ENCODE assay signal across 22 cellular contexts in genomic region chr17:55706808-55707773, GRCh38. TPM values are rescaled to one million over a fixed set of nuclear protein-coding genes. Genes with fewer than 3 reads are reported as not detected.
A peak's percentile ranks its signal among the peaks of the same experiment; 100 is the strongest.
DNase-seq lines count a peak whose midpoint lies in the region; ATAC-seq and TF ChIP-seq lines count a peak whose summit lies in the region.
"Had no signal": no experiment of that assay in that cellular context is flagged by ENCODE, and none has a peak within 500 bp of the region (broad histone marks: within the 10 kb centered on the region; RNA-seq: fewer than 3 reads in every experiment).

No MANE protein-coding gene starts in this region.

- POLR2A ChIA-PET in activated CD8-positive, alpha-beta T cell treated with anti-CD3 and anti-CD28 coated beads for 36 hours (lab: Charles Lee), result no interaction called here

- no peaks in the 10 kb centered on the region for H3K36me3 Mint-ChIP-seq in activated CD8-positive, alpha-beta T cell treated with anti-CD3 and anti-CD28 coated beads for 36 hours (ENCODE audit: low read depth)
- no peaks in the 10 kb centered on the region for H3K36me3 Mint-ChIP-seq in T-helper 2 cell treated with Interferon-gamma antibody and Interleukin-4, amounts not matched to agents 5 μg/mL and 100 μg/mL, for 36 hours (ENCODE audit: low read depth)

- H3K4me3 Mint-ChIP-seq in activated CD8-positive, alpha-beta T cell treated with anti-CD3 and anti-CD28 coated beads for 36 hours, result no peak overlapping the region
- H3K4me3 Mint-ChIP-seq in T-helper 2 cell treated with Interferon-gamma antibody and Interleukin-4, amounts not matched to agents 5 μg/mL and 100 μg/mL, for 36 hours, result no peak overlapping the region
- H3K4me3 Mint-ChIP-seq: activated T-helper 1 cell treated with anti-CD3 and anti-CD28 coated beads, Interleukin-12 subunit alpha, Interleukin-12 subunit beta, Interleukin-2, Interleukin-4 antibody, amounts not matched to agents 30 ng/mL and 10 ng/mL and 1 ng/mL, durations not matched to agents 14 hours and 24 hours and 36 hours; B cell; T-helper 1 cell treated with Interleukin-12 subunit alpha and Interleukin-12 subunit beta and Interleukin-4 antibody, amounts not matched to agents 30 μg/mL and 1 μg/mL, for 36 hours had no signal

- TF ChIP-seq POLR2A in gastrocnemius medialis (IDR thresholded peaks at IDR 0.05), result peak in 1 of 2 donors; percentile 14

- no peaks in the 10 kb centered on the region for H3K36me3 ChIP-seq in ES-I3 (ENCODE audit: insufficient read depth, low read length)
- H3K36me3 ChIP-seq in gastrocnemius medialis, result no peaks in the 10 kb centered on the region
- H3K36me3 ChIP-seq: esophagus squamous epithelium had no signal

- 0 out of 2 replicates have a peak overlapping the region, but pooled peaks have one; percentile 4 for H3K9ac ChIP-seq in ES-I3 (ENCODE audit: low read depth, low read length)
- H3K9ac ChIP-seq: GM23248 had no signal

- no peaks in the 10 kb centered on the region for H3K9me3 Mint-ChIP-seq in activated CD8-positive, alpha-beta T cell treated with anti-CD3 and anti-CD28 coated beads for 36 hours
- H3K9me3 Mint-ChIP-seq in T-helper 2 cell treated with Interferon-gamma antibody and Interleukin-4, amounts not matched to agents 5 μg/mL and 100 μg/mL, for 36 hours, result no peaks in the 10 kb centered on the region
- H3K9me3 Mint-ChIP-seq: activated T-helper 1 cell treated with anti-CD3 and anti-CD28 coated beads, Interleukin-12 subunit alpha, Interleukin-12 subunit beta, Interleukin-2, Interleukin-4 antibody, amounts not matched to agents 30 ng/mL and 10 ng/mL and 1 ng/mL, durations not matched to agents 14 hours and 24 hours and 36 hours; T-helper 1 cell treated with Interleukin-12 subunit alpha and Interleukin-12 subunit beta and Interleukin-4 antibody, amounts not matched to agents 30 μg/mL and 1 μg/mL, for 36 hours had no signal

- H3K27ac Mint-ChIP-seq in activated CD8-positive, alpha-beta T cell treated with anti-CD3 and anti-CD28 coated beads for 36 hours, result no peak overlapping the region
- H3K27ac Mint-ChIP-seq in T-helper 2 cell treated with Interferon-gamma antibody and Interleukin-4, amounts not matched to agents 5 μg/mL and 100 μg/mL, for 36 hours, result no peak overlapping the region
- H3K27ac Mint-ChIP-seq: activated T-helper 1 cell treated with anti-CD3 and anti-CD28 coated beads, Interleukin-12 subunit alpha, Interleukin-12 subunit beta, Interleukin-2, Interleukin-4 antibody, amounts not matched to agents 30 ng/mL and 10 ng/mL and 1 ng/mL, durations not matched to agents 14 hours and 24 hours and 36 hours; B cell; T-helper 1 cell treated with Interleukin-12 subunit alpha and Interleukin-12 subunit beta and Interleukin-4 antibody, amounts not matched to agents 30 μg/mL and 1 μg/mL, for 36 hours had no signal

- no peak for TF ChIP-seq CTCF in gastrocnemius medialis (IDR thresholded peaks at IDR 0.05 in 4 of 5, conservative IDR thresholded peaks at IDR 0.05 in 1 of 5)
- TF ChIP-seq CTCF in activated CD8-positive, alpha-beta T cell treated with anti-CD3 and anti-CD28 coated beads for 36 hours (IDR thresholded peaks at IDR 0.05), result no peak

- no peaks in the 10 kb centered on the region for H3K27me3 ChIP-seq in gastrocnemius medialis
- H3K27me3 ChIP-seq: esophagus squamous epithelium had no signal

- CTCF ChIA-PET in activated CD8-positive, alpha-beta T cell treated with anti-CD3 and anti-CD28 coated beads for 36 hours (lab: Charles Lee), result interaction anchor here (1.7 kb wide), 1 partner anchor 11 kb away, joined by 11 read pairs; no protein-coding TSS in a partner anchor

- no peaks in the 10 kb centered on the region for H3K4me1 Mint-ChIP-seq in activated CD8-positive, alpha-beta T cell treated with anti-CD3 and anti-CD28 coated beads for 36 hours (ENCODE audit: low read depth)
- H3K4me1 Mint-ChIP-seq in T-helper 2 cell treated with Interferon-gamma antibody and Interleukin-4, amounts not matched to agents 5 μg/mL and 100 μg/mL, for 36 hours (ENCODE audit: low read depth), result no peaks in the 10 kb centered on the region
- H3K4me1 Mint-ChIP-seq: B cell had no signal

- H3K4me3 ChIP-seq in gastrocnemius medialis, result no peak overlapping the region
- H3K4me3 ChIP-seq: dorsolateral prefrontal cortex, esophagus squamous epithelium, GM23248 had no signal

- no peaks in the 10 kb centered on the region for H3K9me3 ChIP-seq in ES-I3 (ENCODE audit: control insufficient read depth, insufficient read depth, low read length)
- H3K9me3 ChIP-seq in gastrocnemius medialis, result no peaks in the 10 kb centered on the region
- H3K9me3 ChIP-seq: esophagus squamous epithelium had no signal

- intact Hi-C loops in left ventricle myocardium superior (cut with micrococcal nuclease), result no loop called here
- intact Hi-C loops in gastrocnemius medialis (cut with DNase I; ENCODE audit: low total_unique reads), result no loop called here
- intact Hi-C loops in activated CD8-positive, alpha-beta T cell treated with anti-CD3 and anti-CD28 coated beads for 36 hours (cut with micrococcal nuclease), result no loop called here

- DNase-seq in NCI-H774 (lab: John Stamatoyannopoulos, UW) (peak; percentile 17), left ventricle myocardium superior (no peak), gastrocnemius medialis (no peak), inferior parietal cortex (ENCODE audit: extremely low spot score) (no peak)
- DNase-seq in activated CD8-positive, alpha-beta T cell treated with anti-CD3 and anti-CD28 coated beads for 36 hours, result no peak
- DNase-seq in T-helper 2 cell treated with Interferon-gamma antibody and Interleukin-4, amounts not matched to agents 5 μg/mL and 100 μg/mL, for 36 hours (ENCODE audit: low spot score), result no peak
- DNase-seq: activated CD4-positive, CD25-positive, alpha-beta regulatory T cell; dorsolateral prefrontal cortex; esophagus squamous epithelium; GM23248; hippocampal formation; Karpas-422; NCI-H1417 treated with DMSO at 0.1 percent for 48 hours; SHP77; stimulated activated CD4-positive, alpha-beta T cell treated with anti-CD3 and anti-CD28 coated beads, Interleukin-4, amount 100 ng/mL, for 24 hours had no signal

- ATAC-seq in left ventricle myocardium superior, result peak; percentile 11
- no peak for ATAC-seq in gastrocnemius medialis
- no peak for ATAC-seq in activated CD8-positive, alpha-beta T cell treated with anti-CD3 and anti-CD28 coated beads for 36 hours

- in situ Hi-C loops in gastrocnemius medialis (cut with MboI; ENCODE audit: low sequenced_read_pairs in 4 of 4), result no loop called here

- H3K27me3 Mint-ChIP-seq in activated CD8-positive, alpha-beta T cell treated with anti-CD3 and anti-CD28 coated beads for 36 hours, result peaks cover 22% of the 10 kb centered on the region
- peaks cover 2% of the 10 kb centered on the region for H3K27me3 Mint-ChIP-seq in T-helper 2 cell treated with Interferon-gamma antibody and Interleukin-4, amounts not matched to agents 5 μg/mL and 100 μg/mL, for 36 hours (ENCODE audit: low read depth)

- H3K4me1 ChIP-seq in ES-I3 (ENCODE audit: insufficient read depth, low read length), result peaks cover 14% of the 10 kb centered on the region
- H3K4me1 ChIP-seq in gastrocnemius medialis, result peaks cover 48 to 55% of the 10 kb centered on the region in 2 donors

- peak overlapping the region in 3 of 4 donors; percentile 24 to 64 (median 37) for H3K27ac ChIP-seq in gastrocnemius medialis
- H3K27ac ChIP-seq: dorsolateral prefrontal cortex, GM23248, HL-60 had no signal

RNA-seq across cellular contexts. Expression of gene TMEM100, which starts 15.6 kb away (rescaled TPM):
- total RNA-seq in left ventricle myocardium superior (10.9 TPM), gastrocnemius medialis (10 to 100 TPM in 2 of 4 donors, 1 to 10 TPM in 1, under 1 TPM in 1; 0.39 to 87.9 (median 6.1) TPM)
- total RNA-seq in activated CD8-positive, alpha-beta T cell treated with anti-CD3 and anti-CD28 coated beads for 36 hours, result not detected
- total RNA-seq: activated CD8-positive, alpha-beta memory T cell treated with anti-CD3 and anti-CD28 coated beads for 36 hours; activated T-helper 1 cell treated with anti-CD3 and anti-CD28 coated beads, Interleukin-12 subunit alpha, Interleukin-12 subunit beta, Interleukin-2, Interleukin-4 antibody, amounts not matched to agents 30 ng/mL and 10 ng/mL and 1 ng/mL, durations not matched to agents 14 hours and 24 hours and 36 hours; B cell; bronchial epithelial cell; GM23248 had no signal

RNA-seq across cellular contexts. Expression of gene PCTP, which starts 43.8 kb away (rescaled TPM):
- total RNA-seq in left ventricle myocardium superior, result 22.2 TPM
- 10 to 100 TPM; 10.1 to 41.7 (median 13.3) TPM for total RNA-seq in gastrocnemius medialis
- 1 to 10 TPM; 6.6 to 7.7 TPM for total RNA-seq in activated CD8-positive, alpha-beta T cell treated with anti-CD3 and anti-CD28 coated beads for 36 hours
